In genomic region chr13:82717249-82717648, GRCh38 we compare ENCODE assay signal across 2 cellular contexts.
TF ChIP-seq lines count a peak whose summit lies in the region.

No MANE protein-coding gene starts in this region.

TF ChIP-seq in H1, 55 proteins besides CTCF, POLR2A, EP300 and RAD21:
- TF ChIP-seq SP2 (IDR thresholded peaks at IDR 0.05; ENCODE audit: low read length): no peak
- no peak for TF ChIP-seq CHD7 (IDR thresholded peaks at IDR 0.05; ENCODE audit: insufficient replicate concordance, low read length)
- TF ChIP-seq TAF7 (optimal IDR thresholded peaks at IDR 0.05; ENCODE audit: borderline replicate concordance, low read depth, low read length): no peak
- no peak for TF ChIP-seq EGR1 (IDR thresholded peaks at IDR 0.05; ENCODE audit: borderline replicate concordance, low read depth, low read length)
- TF ChIP-seq RBBP5 (IDR thresholded peaks at IDR 0.05; ENCODE audit: borderline replicate concordance, low read depth, low read length): no peak
- TF ChIP-seq JUN (IDR thresholded peaks at IDR 0.05; ENCODE audit: low read depth, low read length): no peak
- TF ChIP-seq TBP (IDR thresholded peaks at IDR 0.05; ENCODE audit: low read depth, low read length): no peak
- no peak for TF ChIP-seq USF2 (IDR thresholded peaks at IDR 0.05; ENCODE audit: low read length)
- TF ChIP-seq SUZ12 (IDR thresholded peaks at IDR 0.05; ENCODE audit: low read length): no peak
- TF ChIP-seq HDAC6 (IDR thresholded peaks at IDR 0.05; ENCODE audit: low read depth, low read length): no peak
- TF ChIP-seq JUND (IDR thresholded peaks at IDR 0.05; ENCODE audit: low read length): no peak
- TF ChIP-seq NRF1 (IDR thresholded peaks at IDR 0.05; ENCODE audit: low read depth, low read length): no peak
- TF ChIP-seq GTF2F1 (IDR thresholded peaks at IDR 0.05; ENCODE audit: borderline replicate concordance, low read depth, low read length): no peak
- TF ChIP-seq ZNF274 (IDR thresholded peaks at IDR 0.05; ENCODE audit: borderline replicate concordance, extremely low read depth, low read length): no peak
- no peak for TF ChIP-seq SRF (IDR thresholded peaks at IDR 0.05; ENCODE audit: low read depth, low read length)

TF ChIP-seq in WTC11, 78 proteins besides CTCF, POLR2A, EP300 and RAD21:
- TF ChIP-seq GABPB1 (CRISPR knock-in tag; IDR thresholded peaks at IDR 0.05): no peak
